23 cellular contexts compared by ENCODE assay signal in genomic region chr18:984004-984403, GRCh38.
DNase-seq lines count a peak whose midpoint lies in the region; ATAC-seq and TF ChIP-seq lines count a peak whose summit lies in the region.
"Had no signal": no experiment of that assay in that cellular context is flagged by ENCODE, and none has a peak within 500 bp of the region (broad histone marks: within the 10 kb centered on the region; RNA-seq: fewer than 3 reads in every experiment).

No MANE protein-coding gene starts in this region.

- H3K4me3 ChIP-seq in fibroblast of pulmonary artery (replicated peaks; ENCODE audit: low read depth, low read length) (no peak overlapping the region), coronary artery (no peak overlapping the region)
- H3K4me3 ChIP-seq: GM23248, PC-9 had no signal

- DNase-seq in DMS 273 (lab: John Stamatoyannopoulos, UW; ENCODE audit: unreplicated experiment) (peak; percentile 11), DMS 273 treated with DMSO at 0.1 percent for 48 hours (lab: John Stamatoyannopoulos, UW) (no peak), H4 (ENCODE audit: low spot score) (peak; percentile 79), NCI-H748 (lab: John Stamatoyannopoulos, UW; ENCODE audit: unreplicated experiment) (peak; percentile 50), fibroblast of pulmonary artery (ENCODE audit: low read depth) (peak; percentile 24), coronary artery (ENCODE audit: low spot score) (no peak)
- DNase-seq in central memory CD4-positive, alpha-beta T cell: no peak
- DNase-seq: BE2C; CD4-positive, alpha-beta memory T cell; GDM1; GM23248; KBM-7; NCI-H1105 treated with DMSO at 0.1 percent for 48 hours; NCI-H1694 treated with DMSO at 0.1 percent for 48 hours; NCI-H446 treated with DMSO at 0.1 percent for 48 hours; PC-9; SIG-M5; T-cell had no signal

- no peak for TF ChIP-seq CTCF in fibroblast of pulmonary artery (IDR thresholded peaks at IDR 0.05; ENCODE audit: low read length, missing control alignments)
- no peak for TF ChIP-seq CTCF in coronary artery (IDR thresholded peaks at IDR 0.05)

- no peak for ATAC-seq in HG02884 (IDR thresholded peaks at IDR 0.05; ENCODE audit: unreplicated experiment)
- ATAC-seq: HepG2, SK-N-SH treated with all-trans-retinoic acid at 6 μM for 48 hours, T-cell had no signal

- no peak overlapping the region for H3K27ac ChIP-seq in coronary artery
- H3K27ac ChIP-seq: 22Rv1, GM23248, PC-9, RWPE1 had no signal

Comparison
In these comparisons a context has a peak if more than half of its experiments do, and no peak if none do; other contexts are left out.
1. DNase-seq: peak in DMS 273 (single experiment), H4 (single experiment), NCI-H748 (single experiment) and fibroblast of pulmonary artery (single experiment); none in DMS 273 treated with DMSO at 0.1 percent for 48 hours (single experiment), central memory CD4-positive, alpha-beta T cell (single experiment) and coronary artery (single experiment).